14 cellular contexts compared by ENCODE assay signal in genomic region chr9:16671591-16672137, GRCh38.
A peak's percentile ranks its signal among the peaks of the same experiment; 100 is the strongest.
DNase-seq lines count a peak whose midpoint lies in the region; ATAC-seq, FAIRE-seq and TF ChIP-seq lines count a peak whose summit lies in the region.
"Had no signal": no experiment of that assay in that cellular context is flagged by ENCODE, and none has a peak within 500 bp of the region (broad histone marks: within the 10 kb centered on the region; RNA-seq: fewer than 3 reads in every experiment).

No MANE protein-coding gene starts in this region.

- H3K4me1 ChIP-seq in small intestine (ENCODE audit: control insufficient read depth in 2 of 2, insufficient read depth in 1 of 2, low read depth in 1 of 2, low read length in 1 of 2), result no peaks in the 10 kb centered on the region
- H3K4me1 ChIP-seq: heart left ventricle had no signal

- H3K27ac ChIP-seq in small intestine (ENCODE audit: low read depth in 1 of 2, low read length in 1 of 2), result no peak overlapping the region
- H3K27ac ChIP-seq: heart left ventricle had no signal

- H3K36me3 ChIP-seq in bronchial epithelial cell (ENCODE audit: control insufficient read depth, insufficient read depth, low read length) (no peaks in the 10 kb centered on the region), small intestine (ENCODE audit: control insufficient read depth in 2 of 2, insufficient read depth in 2 of 2, low read length in 2 of 2) (no peaks in the 10 kb centered on the region)
- H3K36me3 ChIP-seq: heart left ventricle had no signal

- H3K4me3 ChIP-seq in bronchial epithelial cell (ENCODE audit: low read depth, low read length) (no peak overlapping the region), small intestine (ENCODE audit: low read depth in 1 of 2, low read length in 2 of 2) (no peak overlapping the region)
- H3K4me3 ChIP-seq: heart left ventricle had no signal

- DNase-seq in GM03348 (ENCODE audit: low spot score), result peak; percentile 33
- peak; percentile 37 for DNase-seq in NCI-H2196 (lab: John Stamatoyannopoulos, UW; ENCODE audit: unreplicated experiment)
- peak; percentile 68 for DNase-seq in bronchial epithelial cell (ENCODE audit: low read depth)
- no peak for DNase-seq in omental fat pad (ENCODE audit: low spot score)
- no peak for DNase-seq in GF-D8 (lab: John Stamatoyannopoulos, UW)
- DNase-seq in small intestine, result no peak
- DNase-seq in RPMI8226, result no peak
- DNase-seq: aorta; GDM1; heart left ventricle; naive B cell; NCI-H2029 treated with DMSO at 0.1 percent for 48 hours; stimulated activated CD4-positive, alpha-beta T cell treated with anti-CD3 and anti-CD28 coated beads, Interleukin-4, amount 100 ng/mL, for 1 hour had no signal

- peak; percentile 68 for ATAC-seq in omental fat pad (ENCODE audit: low FRiP score)
- ATAC-seq in GM19324 (IDR thresholded peaks at IDR 0.05; ENCODE audit: low FRiP score, unreplicated experiment), result no peak
- ATAC-seq: heart left ventricle had no signal

- WGBS in small intestine, 3 donors, result 62 to 65% (median 63%) methylated on average over 1 of the region's 1 CpG

- H3K27me3 ChIP-seq in bronchial epithelial cell (ENCODE audit: control insufficient read depth, insufficient read depth, low read length) (peaks cover 2% of the 10 kb centered on the region), small intestine (ENCODE audit: control insufficient read depth in 2 of 2, insufficient read depth in 2 of 2, low read length in 2 of 2) (no peaks in the 10 kb centered on the region)
- H3K27me3 ChIP-seq: heart left ventricle had no signal

- no peaks in the 10 kb centered on the region for H3K9me3 ChIP-seq in small intestine (ENCODE audit: control insufficient read depth, low read depth)
- H3K9me3 ChIP-seq: heart left ventricle had no signal

- no peak for FAIRE-seq in bronchial epithelial cell (lab: Jason Lieb, UNC)
- FAIRE-seq in small intestine (lab: Jason Lieb, UNC), result no peak

- TF ChIP-seq CTCF in bronchial epithelial cell (IDR thresholded peaks at IDR 0.05; ENCODE audit: insufficient read depth, low read length, severe bottlenecking), result no peak
- no peak for TF ChIP-seq CTCF in omental fat pad (IDR thresholded peaks at IDR 0.05)

Comparison
In these comparisons a context has a peak if more than half of its experiments do, and no peak if none do; other contexts are left out.
1. DNase-seq: peak in GM03348 (single experiment), NCI-H2196 (single experiment) and bronchial epithelial cell (single experiment); none in omental fat pad (single experiment), GF-D8 (single experiment), small intestine (single experiment) and RPMI8226 (single experiment).